ENCODE assay signal across 40 cellular contexts in genomic region chr1:147452809-147453208, GRCh38.
"Had no signal": no experiment of that assay in that cellular context is flagged by ENCODE, and none has a peak within 500 bp of the region (broad histone marks: within the 10 kb centered on the region; RNA-seq: fewer than 3 reads in every experiment).

No MANE protein-coding gene starts in this region.

- H3K36me3 ChIP-seq: adrenal gland, ascending aorta, brain microvascular endothelial cell, breast epithelium, cardiac muscle cell had no signal

- DNase-seq: activated effector memory CD4-positive, alpha-beta T cell treated with anti-CD3 and anti-CD28 coated beads, Interleukin-2, amount 50 U/mL, for 16 hours; activated effector memory CD4-positive, alpha-beta T cell treated with Interleukin-2 at 50 U/mL for 16 hours; activated gamma-delta T cell; activated gamma-delta T cell treated with Interleukin-2 at 50 U/mL for 16 hours; activated naive CD4-positive, alpha-beta T cell; activated naive CD4-positive, alpha-beta T cell treated with anti-CD3 and anti-CD28 coated beads for 36 hours; activated naive CD4-positive, alpha-beta T cell treated with anti-CD3 and anti-CD28 coated beads, Interleukin-2, amount 10 ng/mL, durations not matched to agents 7 days and 5 days; activated naive CD4-positive, alpha-beta T cell treated with anti-CD3 and anti-CD28 coated beads, Interleukin-2, amount 50 U/mL, for 16 hours; activated naive CD4-positive, alpha-beta T cell treated with Interleukin-2 at 50 U/mL for 16 hours; activated naive CD8-positive, alpha-beta T cell treated with anti-CD3 and anti-CD28 coated beads for 36 hours; activated naive CD8-positive, alpha-beta T cell treated with anti-CD3 and anti-CD28 coated beads, Interleukin-2, amount 10 ng/mL, durations not matched to agents 7 days and 5 days; activated naive CD8-positive, alpha-beta T cell treated with anti-CD3 and anti-CD28 coated beads, Interleukin-2, amount 50 U/mL, for 24 hours; activated T-cell treated with anti-CD3 and anti-CD28 coated beads, Interleukin-2, amount 50 U/mL, for 1 hour; activated T-cell treated with anti-CD3 and anti-CD28 coated beads, Interleukin-2, amount 50 U/mL, for 24 hours; activated T-cell treated with anti-CD3 and anti-CD28 coated beads, Interleukin-2, amount 50 U/mL, for 4 hours; activated T-cell treated with anti-CD3 and anti-CD28 coated beads, Interleukin-2, amount 50 U/mL, for 48 hours; activated T-cell treated with anti-CD3 and anti-CD28 coated beads, Interleukin-2, amount 50 U/mL, for 72 hours; adrenal gland; amniotic stem cell; amygdala; anterior cingulate cortex; aorta; body of pancreas; brain microvascular endothelial cell; caudate nucleus; central memory CD4-positive, alpha-beta T cell; cerebellar nuclear complex had no signal

- H3K27ac ChIP-seq: adrenal gland, ascending aorta, body of pancreas, brain microvascular endothelial cell, breast epithelium, cardiac muscle cell had no signal

- H3K4me1 ChIP-seq: adrenal gland, ascending aorta, body of pancreas, breast epithelium had no signal

- H3K9me3 Mint-ChIP-seq: activated naive CD4-positive, alpha-beta T cell treated with anti-CD3 and anti-CD28 coated beads for 36 hours; activated naive CD4-positive, alpha-beta T cell treated with anti-CD3 and anti-CD28 coated beads, Interleukin-2, amount 10 ng/mL, durations not matched to agents 7 days and 5 days; activated naive CD4-positive, alpha-beta T cell treated with anti-CD3 and anti-CD28 coated beads, Interleukin-2, amount 50 U/mL, for 24 hours; activated naive CD4-positive, alpha-beta T cell treated with anti-CD3 and anti-CD28 coated beads, Interleukin-2, amount 50 U/mL, for 72 hours; activated naive CD8-positive, alpha-beta T cell treated with anti-CD3 and anti-CD28 coated beads, Interleukin-2, amount 10 ng/mL, durations not matched to agents 7 days and 5 days; activated naive CD8-positive, alpha-beta T cell treated with anti-CD3 and anti-CD28 coated beads, Interleukin-2, amount 50 U/mL, for 24 hours; activated T-cell treated with anti-CD3 and anti-CD28 coated beads, Interleukin-2, amount 50 U/mL, for 24 hours; activated T-cell treated with anti-CD3 and anti-CD28 coated beads, Interleukin-2, amount 50 U/mL, for 4 hours; activated T-cell treated with anti-CD3 and anti-CD28 coated beads, Interleukin-2, amount 50 U/mL, for 72 hours; activated T-helper 1 cell treated with anti-CD3 and anti-CD28 coated beads, Interleukin-12 subunit alpha, Interleukin-12 subunit beta, Interleukin-2, Interleukin-4 antibody, amounts not matched to agents 30 ng/mL and 10 ng/mL and 1 ng/mL, durations not matched to agents 14 hours and 24 hours and 36 hours; activated T-helper 17 cell treated with anti-CD3 and anti-CD28 coated beads, Interleukin-2, amount 50 U/mL, for 72 hours; activated T-helper 2 cell treated with anti-CD3 and anti-CD28 coated beads, Interferon-gamma antibody, Interleukin-2, Interleukin-4, amounts not matched to agents 10 μg/mL and 5 μg/mL and 100 μg/mL, durations not matched to agents 14 hours and 24 hours and 36 hours; central memory CD8-positive, alpha-beta T cell had no signal

- H3K27me3 ChIP-seq: ascending aorta, body of pancreas, brain microvascular endothelial cell, breast epithelium, cardiac muscle cell had no signal

- FAIRE-seq: astrocyte, bronchial epithelial cell had no signal

- H3K27ac Mint-ChIP-seq: activated naive CD4-positive, alpha-beta T cell treated with anti-CD3 and anti-CD28 coated beads for 36 hours; activated naive CD4-positive, alpha-beta T cell treated with anti-CD3 and anti-CD28 coated beads, Interleukin-2, amount 10 ng/mL, durations not matched to agents 7 days and 5 days; activated naive CD4-positive, alpha-beta T cell treated with anti-CD3 and anti-CD28 coated beads, Interleukin-2, amount 50 U/mL, for 24 hours; activated naive CD4-positive, alpha-beta T cell treated with anti-CD3 and anti-CD28 coated beads, Interleukin-2, amount 50 U/mL, for 72 hours; activated naive CD8-positive, alpha-beta T cell; activated naive CD8-positive, alpha-beta T cell treated with anti-CD3 and anti-CD28 coated beads for 36 hours; activated naive CD8-positive, alpha-beta T cell treated with anti-CD3 and anti-CD28 coated beads, Interleukin-2, amount 10 ng/mL, durations not matched to agents 7 days and 5 days; activated naive CD8-positive, alpha-beta T cell treated with anti-CD3 and anti-CD28 coated beads, Interleukin-2, amount 50 U/mL, for 24 hours; activated T-cell treated with anti-CD3 and anti-CD28 coated beads, Interleukin-2, amount 50 U/mL, for 24 hours; activated T-cell treated with anti-CD3 and anti-CD28 coated beads, Interleukin-2, amount 50 U/mL, for 72 hours; activated T-helper 1 cell treated with anti-CD3 and anti-CD28 coated beads, Interleukin-12 subunit alpha, Interleukin-12 subunit beta, Interleukin-2, Interleukin-4 antibody, amounts not matched to agents 30 ng/mL and 10 ng/mL and 1 ng/mL, durations not matched to agents 14 hours and 24 hours and 36 hours; activated T-helper 17 cell treated with anti-CD3 and anti-CD28 coated beads, Interleukin-2, amount 50 U/mL, for 72 hours; activated T-helper 2 cell treated with anti-CD3 and anti-CD28 coated beads, Interferon-gamma antibody, Interleukin-2, Interleukin-4, amounts not matched to agents 10 μg/mL and 5 μg/mL and 100 μg/mL, durations not matched to agents 14 hours and 24 hours and 36 hours; brain had no signal

- H3K9me3 ChIP-seq: adrenal gland, ascending aorta, body of pancreas, breast epithelium had no signal

- H3K4me3 ChIP-seq: adrenal gland, ascending aorta, body of pancreas, breast epithelium, cardiac muscle cell had no signal

- H3K36me3 Mint-ChIP-seq: activated naive CD4-positive, alpha-beta T cell treated with anti-CD3 and anti-CD28 coated beads, Interleukin-2, amount 10 ng/mL, durations not matched to agents 7 days and 5 days; activated naive CD4-positive, alpha-beta T cell treated with anti-CD3 and anti-CD28 coated beads, Interleukin-2, amount 50 U/mL, for 24 hours; activated naive CD8-positive, alpha-beta T cell; activated naive CD8-positive, alpha-beta T cell treated with anti-CD3 and anti-CD28 coated beads for 36 hours; activated naive CD8-positive, alpha-beta T cell treated with anti-CD3 and anti-CD28 coated beads, Interleukin-2, amount 10 ng/mL, durations not matched to agents 7 days and 5 days; brain had no signal

- ATAC-seq: activated naive CD4-positive, alpha-beta T cell treated with anti-CD3 and anti-CD28 coated beads, Interleukin-2, amount 50 U/mL, for 72 hours; activated naive CD8-positive, alpha-beta T cell treated with anti-CD3 and anti-CD28 coated beads, Interleukin-2, amount 50 U/mL, for 24 hours; activated T-cell treated with anti-CD3 and anti-CD28 coated beads, Interleukin-2, amount 50 U/mL, for 4 hours; activated T-cell treated with anti-CD3 and anti-CD28 coated beads, Interleukin-2, amount 50 U/mL, for 72 hours; activated T-helper 17 cell treated with anti-CD3 and anti-CD28 coated beads, Interleukin-2, amount 50 U/mL, for 72 hours; body of pancreas had no signal

- H3K4me1 Mint-ChIP-seq: activated naive CD4-positive, alpha-beta T cell treated with anti-CD3 and anti-CD28 coated beads, Interleukin-2, amount 10 ng/mL, durations not matched to agents 7 days and 5 days; activated naive CD4-positive, alpha-beta T cell treated with anti-CD3 and anti-CD28 coated beads, Interleukin-2, amount 50 U/mL, for 24 hours; activated naive CD8-positive, alpha-beta T cell treated with anti-CD3 and anti-CD28 coated beads for 36 hours; activated naive CD8-positive, alpha-beta T cell treated with anti-CD3 and anti-CD28 coated beads, Interleukin-2, amount 10 ng/mL, durations not matched to agents 7 days and 5 days; activated naive CD8-positive, alpha-beta T cell treated with anti-CD3 and anti-CD28 coated beads, Interleukin-2, amount 50 U/mL, for 24 hours; activated T-helper 17 cell treated with anti-CD3 and anti-CD28 coated beads, Interleukin-2, amount 50 U/mL, for 72 hours; brain; central memory CD8-positive, alpha-beta T cell had no signal

- H3K4me3 Mint-ChIP-seq: activated naive CD4-positive, alpha-beta T cell treated with anti-CD3 and anti-CD28 coated beads for 36 hours; activated naive CD4-positive, alpha-beta T cell treated with anti-CD3 and anti-CD28 coated beads, Interleukin-2, amount 10 ng/mL, durations not matched to agents 7 days and 5 days; activated naive CD4-positive, alpha-beta T cell treated with anti-CD3 and anti-CD28 coated beads, Interleukin-2, amount 50 U/mL, for 24 hours; activated naive CD8-positive, alpha-beta T cell; activated naive CD8-positive, alpha-beta T cell treated with anti-CD3 and anti-CD28 coated beads for 36 hours; activated naive CD8-positive, alpha-beta T cell treated with anti-CD3 and anti-CD28 coated beads, Interleukin-2, amount 10 ng/mL, durations not matched to agents 7 days and 5 days; activated naive CD8-positive, alpha-beta T cell treated with anti-CD3 and anti-CD28 coated beads, Interleukin-2, amount 50 U/mL, for 24 hours; activated T-cell treated with anti-CD3 and anti-CD28 coated beads, Interleukin-2, amount 50 U/mL, for 24 hours; activated T-cell treated with anti-CD3 and anti-CD28 coated beads, Interleukin-2, amount 50 U/mL, for 4 hours; activated T-cell treated with anti-CD3 and anti-CD28 coated beads, Interleukin-2, amount 50 U/mL, for 72 hours; activated T-helper 1 cell treated with anti-CD3 and anti-CD28 coated beads, Interleukin-12 subunit alpha, Interleukin-12 subunit beta, Interleukin-2, Interleukin-4 antibody, amounts not matched to agents 30 ng/mL and 10 ng/mL and 1 ng/mL, durations not matched to agents 14 hours and 24 hours and 36 hours; activated T-helper 17 cell treated with anti-CD3 and anti-CD28 coated beads, Interleukin-2, amount 50 U/mL, for 72 hours; brain; central memory CD8-positive, alpha-beta T cell had no signal
